ENCODE assay signal across 8 cellular contexts in the genomic region with DNA sequence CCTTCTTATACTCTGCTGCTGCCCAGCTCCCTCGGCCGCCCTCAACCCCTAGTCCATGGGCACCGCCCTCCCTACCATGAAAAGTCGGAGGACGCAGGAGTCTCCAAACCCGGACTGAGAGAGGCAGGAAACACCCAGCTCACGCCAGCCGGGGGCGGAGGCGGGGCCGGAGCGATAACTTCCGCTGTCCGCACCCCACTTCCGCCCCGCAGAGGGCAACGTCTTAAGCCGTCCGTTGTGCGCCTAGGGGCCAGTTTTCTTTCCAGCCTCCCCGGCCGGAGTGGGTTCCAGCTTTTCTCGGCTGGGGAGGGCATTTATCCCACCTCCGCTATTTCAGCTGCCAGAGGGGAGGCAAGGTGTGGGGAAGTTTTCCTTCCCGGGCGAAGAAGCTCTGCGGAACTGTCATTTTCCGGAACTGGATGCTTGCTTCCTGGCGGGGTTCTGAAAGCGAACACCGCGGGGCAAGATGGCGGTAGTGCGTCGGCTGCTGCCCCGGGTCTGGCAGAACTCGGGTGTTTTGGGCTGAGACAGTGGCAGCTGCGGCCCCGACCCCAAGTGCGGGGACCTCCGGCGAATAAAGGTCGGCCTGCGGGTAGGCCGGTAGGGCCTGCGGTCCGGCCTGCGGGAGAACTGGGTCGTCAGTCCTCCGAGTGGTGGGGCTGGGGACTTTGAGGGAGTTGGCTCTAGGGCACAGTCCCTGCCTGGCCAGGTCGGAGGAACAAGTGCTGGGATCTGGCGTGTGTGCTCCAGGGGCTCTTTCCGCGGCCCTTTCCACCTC. TPM values are rescaled to one million over a fixed set of nuclear protein-coding genes. Genes with fewer than 3 reads are reported as not detected.
A peak's percentile ranks its signal among the peaks of the same experiment; 100 is the strongest.
DNase-seq lines count a peak whose midpoint lies in the region; ATAC-seq, FAIRE-seq and TF ChIP-seq lines count a peak whose summit lies in the region.

A gene with protein sequence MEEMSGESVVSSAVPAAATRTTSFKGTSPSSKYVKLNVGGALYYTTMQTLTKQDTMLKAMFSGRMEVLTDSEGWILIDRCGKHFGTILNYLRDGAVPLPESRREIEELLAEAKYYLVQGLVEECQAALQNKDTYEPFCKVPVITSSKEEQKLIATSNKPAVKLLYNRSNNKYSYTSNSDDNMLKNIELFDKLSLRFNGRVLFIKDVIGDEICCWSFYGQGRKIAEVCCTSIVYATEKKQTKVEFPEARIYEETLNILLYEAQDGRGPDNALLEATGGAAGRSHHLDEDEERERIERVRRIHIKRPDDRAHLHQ (minus strand): TSS at position 116 of the 778 bp plus-strand sequence. CDS start 38 bp downstream, at position 78.
A gene with protein sequence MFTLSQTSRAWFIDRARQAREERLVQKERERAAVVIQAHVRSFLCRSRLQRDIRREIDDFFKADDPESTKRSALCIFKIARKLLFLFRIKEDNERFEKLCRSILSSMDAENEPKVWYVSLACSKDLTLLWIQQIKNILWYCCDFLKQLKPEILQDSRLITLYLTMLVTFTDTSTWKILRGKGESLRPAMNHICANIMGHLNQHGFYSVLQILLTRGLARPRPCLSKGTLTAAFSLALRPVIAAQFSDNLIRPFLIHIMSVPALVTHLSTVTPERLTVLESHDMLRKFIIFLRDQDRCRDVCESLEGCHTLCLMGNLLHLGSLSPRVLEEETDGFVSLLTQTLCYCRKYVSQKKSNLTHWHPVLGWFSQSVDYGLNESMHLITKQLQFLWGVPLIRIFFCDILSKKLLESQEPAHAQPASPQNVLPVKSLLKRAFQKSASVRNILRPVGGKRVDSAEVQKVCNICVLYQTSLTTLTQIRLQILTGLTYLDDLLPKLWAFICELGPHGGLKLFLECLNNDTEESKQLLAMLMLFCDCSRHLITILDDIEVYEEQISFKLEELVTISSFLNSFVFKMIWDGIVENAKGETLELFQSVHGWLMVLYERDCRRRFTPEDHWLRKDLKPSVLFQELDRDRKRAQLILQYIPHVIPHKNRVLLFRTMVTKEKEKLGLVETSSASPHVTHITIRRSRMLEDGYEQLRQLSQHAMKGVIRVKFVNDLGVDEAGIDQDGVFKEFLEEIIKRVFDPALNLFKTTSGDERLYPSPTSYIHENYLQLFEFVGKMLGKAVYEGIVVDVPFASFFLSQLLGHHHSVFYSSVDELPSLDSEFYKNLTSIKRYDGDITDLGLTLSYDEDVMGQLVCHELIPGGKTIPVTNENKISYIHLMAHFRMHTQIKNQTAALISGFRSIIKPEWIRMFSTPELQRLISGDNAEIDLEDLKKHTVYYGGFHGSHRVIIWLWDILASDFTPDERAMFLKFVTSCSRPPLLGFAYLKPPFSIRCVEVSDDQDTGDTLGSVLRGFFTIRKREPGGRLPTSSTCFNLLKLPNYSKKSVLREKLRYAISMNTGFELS (plus strand): TSS at position 450 of the 778 bp plus-strand sequence. CDS start 5,918 bp downstream, outside the sequence.

- no peaks in the 10 kb centered on the region for H3K27me3 ChIP-seq in GM06990 (replicated peaks; ENCODE audit: control insufficient read depth, insufficient read depth, low read length)
- H3K27me3 ChIP-seq in neutrophil, result no peaks in the 10 kb centered on the region

- peak; percentile 87 for ATAC-seq in HG02588 (IDR thresholded peaks at IDR 0.05; ENCODE audit: unreplicated experiment)

- no peak for TF ChIP-seq CTCF in GM06990 (IDR thresholded peaks at IDR 0.05; ENCODE audit: insufficient read depth, low read length, poor library complexity, severe bottlenecking)
- no peak for TF ChIP-seq CTCF in neutrophil (IDR thresholded peaks at IDR 0.05)
- TF ChIP-seq CTCF in subcutaneous adipose tissue (IDR thresholded peaks at IDR 0.05; ENCODE audit: low read depth), result no peak

- H3K36me3 ChIP-seq in GM06990 (ENCODE audit: control insufficient read depth, insufficient read depth, low read length) (no peaks in the 10 kb centered on the region), neutrophil (peaks cover 3% of the 10 kb centered on the region)

- H3K4me1 ChIP-seq in neutrophil (ENCODE audit: control insufficient read depth in 1 of 2, insufficient read depth in 1 of 2, low read depth in 1 of 2, low read length in 1 of 2), result peaks cover 25 to 26% of the 10 kb centered on the region in 2 experiments

- no peak for FAIRE-seq in frontal cortex (lab: Jason Lieb, UNC)

- peak within 1 kb of the TSS; percentile 93 for H3K27ac ChIP-seq in neutrophil

- H3K4me3 ChIP-seq in GM06990 (replicated peaks; ENCODE audit: low read depth, low read length) (peak within 1 kb of the TSS; percentile 96), neutrophil (ENCODE audit: low read depth in 1 of 2, low read length in 1 of 2) (peak within 1 kb of the TSS; percentile 64 to 85)

- H3K9me3 ChIP-seq in neutrophil, result no peaks in the 10 kb centered on the region

- DNase-seq in GM06990 (ENCODE audit: extremely low read depth, insufficient read length), result peak; percentile 94
- DNase-seq in NCI-H1048 (lab: John Stamatoyannopoulos, UW), result peak; percentile 58
- peak; percentile 90 for DNase-seq in SK-N-DZ (ENCODE audit: low spot score)
- DNase-seq in activated naive CD4-positive, alpha-beta T cell treated with Interleukin-2 at 50 U/mL for 16 hours, result peak; percentile 86
- DNase-seq in frontal cortex (ENCODE audit: low spot score in 2 of 2), result peak; percentile 71 to 91

RNA-seq across cellular contexts. Expression of the first gene that starts in this region (rescaled TPM):
- 21.1 and 33.0 TPM in 2 replicates for polyA plus RNA-seq in SK-N-DZ (2014; cell fraction: cytosol; rRNA removed)
- 12.8 and 21.9 TPM in 2 replicates for polyA plus RNA-seq in SK-N-DZ (2014; cell fraction: nucleus; rRNA removed)
- total RNA-seq in frontal cortex, result 42.8 TPM
- total RNA-seq in subcutaneous adipose tissue, result 10 to 100 TPM; 52.4 to 70.9 (median 65.2) TPM

RNA-seq across cellular contexts. Expression of the second gene that starts in this region (rescaled TPM):
- polyA plus RNA-seq in SK-N-DZ (2014; cell fraction: cytosol; rRNA removed), result 15.8 and 20.6 TPM in 2 replicates
- 39.4 and 61.3 TPM in 2 replicates for polyA plus RNA-seq in SK-N-DZ (2014; cell fraction: nucleus; rRNA removed)
- 15.5 TPM for total RNA-seq in frontal cortex
- total RNA-seq in subcutaneous adipose tissue, result 10 to 100 TPM; 31.8 to 88.5 (median 45.4) TPM

Comparison
In these comparisons a context has a peak if more than half of its experiments do, and no peak if none do; other contexts are left out.
1. Peak in every context shown above with its lines: DNase-seq, ATAC-seq, H3K4me3 ChIP-seq and H3K27ac ChIP-seq.